9 cellular contexts compared by ENCODE assay signal in genomic region chr12:104304261-104305004, GRCh38. TPM values are rescaled to one million over a fixed set of nuclear protein-coding genes. Genes with fewer than 3 reads are reported as not detected.
A peak's percentile ranks its signal among the peaks of the same experiment; 100 is the strongest.
DNase-seq lines count a peak whose midpoint lies in the region; ATAC-seq and TF ChIP-seq lines count a peak whose summit lies in the region.
"Had no signal": no experiment of that assay in that cellular context is flagged by ENCODE, and none has a peak within 500 bp of the region (broad histone marks: within the 10 kb centered on the region; RNA-seq: fewer than 3 reads in every experiment).

No MANE protein-coding gene starts in this region.

- POLR2A ChIA-PET in activated CD8-positive, alpha-beta T cell treated with anti-CD3 and anti-CD28 coated beads for 36 hours (lab: Charles Lee) = interaction anchor here (1.0 to 2.6 kb wide), 8 partner anchors 9 to 34 kb away, joined by 3 to 44 read pairs (median 6); no protein-coding TSS in a partner anchor

- H3K27me3 ChIP-seq in skeletal muscle satellite cell (ENCODE audit: control insufficient read depth, insufficient read depth, low read length) = no peaks in the 10 kb centered on the region

- peaks cover 52% of the 10 kb centered on the region for H3K36me3 Mint-ChIP-seq in activated CD8-positive, alpha-beta T cell treated with anti-CD3 and anti-CD28 coated beads for 36 hours (ENCODE audit: low read depth)
- no peaks in the 10 kb centered on the region for H3K36me3 Mint-ChIP-seq in glutamatergic neuron (ENCODE audit: unreplicated experiment)

- no peaks in the 10 kb centered on the region for H3K9me3 Mint-ChIP-seq in activated CD8-positive, alpha-beta T cell treated with anti-CD3 and anti-CD28 coated beads for 36 hours
- no peaks in the 10 kb centered on the region for H3K9me3 Mint-ChIP-seq in glutamatergic neuron (ENCODE audit: unreplicated experiment)

- H3K9me3 ChIP-seq in skeletal muscle satellite cell (replicated peaks; ENCODE audit: low read length) = no peaks in the 10 kb centered on the region

- DNase-seq in EL = peak; percentile 25
- DNase-seq in activated CD8-positive, alpha-beta T cell treated with anti-CD3 and anti-CD28 coated beads for 36 hours = no peak
- DNase-seq in glutamatergic neuron = no peak
- DNase-seq in activated effector memory CD4-positive, alpha-beta T cell treated with Interleukin-2 at 50 U/mL for 16 hours = no peak
- DNase-seq in RKO (ENCODE audit: low spot score) = no peak
- DNase-seq: NCI-H82 had no signal

- H3K9ac ChIP-seq in skeletal muscle satellite cell (ENCODE audit: low read depth, low read length) = peak overlapping the region; percentile 63

- H3K4me2 ChIP-seq in skeletal muscle satellite cell (ENCODE audit: low read length) = peak overlapping the region; percentile 90

- no peak for ATAC-seq in activated CD8-positive, alpha-beta T cell treated with anti-CD3 and anti-CD28 coated beads for 36 hours
- ATAC-seq in GM18498 (IDR thresholded peaks at IDR 0.05; ENCODE audit: unreplicated experiment) = no peak
- ATAC-seq in HG02938 (IDR thresholded peaks at IDR 0.05; ENCODE audit: unreplicated experiment) = no peak

- H3K4me1 Mint-ChIP-seq in activated CD8-positive, alpha-beta T cell treated with anti-CD3 and anti-CD28 coated beads for 36 hours (ENCODE audit: low read depth) = peaks cover 60% of the 10 kb centered on the region
- H3K4me1 Mint-ChIP-seq in glutamatergic neuron (ENCODE audit: low read depth, unreplicated experiment) = peaks cover 8% of the 10 kb centered on the region

- no peaks in the 10 kb centered on the region for H3K27me3 Mint-ChIP-seq in activated CD8-positive, alpha-beta T cell treated with anti-CD3 and anti-CD28 coated beads for 36 hours
- no peaks in the 10 kb centered on the region for H3K27me3 Mint-ChIP-seq in glutamatergic neuron (ENCODE audit: unreplicated experiment)

- no peak for TF ChIP-seq CTCF in activated CD8-positive, alpha-beta T cell treated with anti-CD3 and anti-CD28 coated beads for 36 hours (IDR thresholded peaks at IDR 0.05)
- TF ChIP-seq CTCF in glutamatergic neuron (IDR thresholded peaks at IDR 0.05; ENCODE audit: partially characterized antibody, unreplicated experiment) = no peak

- H3K27ac Mint-ChIP-seq in activated CD8-positive, alpha-beta T cell treated with anti-CD3 and anti-CD28 coated beads for 36 hours = peak overlapping the region; percentile 96
- no peak overlapping the region for H3K27ac Mint-ChIP-seq in glutamatergic neuron (ENCODE audit: unreplicated experiment)

- H3K36me3 ChIP-seq in skeletal muscle satellite cell (ENCODE audit: insufficient read depth, low read length) = peaks cover 79% of the 10 kb centered on the region

- H3K4me3 ChIP-seq in skeletal muscle satellite cell (ENCODE audit: low read length) = peak overlapping the region; percentile 69

- H3K4me3 Mint-ChIP-seq in activated CD8-positive, alpha-beta T cell treated with anti-CD3 and anti-CD28 coated beads for 36 hours = peak overlapping the region; percentile 82
- peak overlapping the region; percentile 85 for H3K4me3 Mint-ChIP-seq in glutamatergic neuron (ENCODE audit: unreplicated experiment)

- intact Hi-C loops in activated CD8-positive, alpha-beta T cell treated with anti-CD3 and anti-CD28 coated beads for 36 hours (cut with micrococcal nuclease) = loop anchor here (5.0 kb wide), 1 partner anchor 87 kb away; the partner anchor contains the start of gene TXNRD1

- peaks cover 48% of the 10 kb centered on the region for H3K4me1 ChIP-seq in skeletal muscle satellite cell (ENCODE audit: control insufficient read depth, insufficient read depth, low read length)

- CTCF ChIA-PET in activated CD8-positive, alpha-beta T cell treated with anti-CD3 and anti-CD28 coated beads for 36 hours (lab: Charles Lee) = interaction anchor here (1.2 to 2.1 kb wide), 3 partner anchors 10 to 88 kb away, joined by 3 to 12 read pairs (median 9); no protein-coding TSS in a partner anchor

RNA-seq across cellular contexts. Expression of gene EID3, which starts 0.9 kb away (rescaled TPM):
- 1 to 10 TPM; 3.7 to 4.8 TPM for total RNA-seq in activated CD8-positive, alpha-beta T cell treated with anti-CD3 and anti-CD28 coated beads for 36 hours
- total RNA-seq in glutamatergic neuron (ENCODE audit: unreplicated experiment) = 3.7 TPM
- 4.4 and 10.1 TPM in 2 replicates for total RNA-seq in skeletal muscle satellite cell (2012; rRNA removed)
